15 cellular contexts compared by ENCODE assay signal in the genomic region with DNA sequence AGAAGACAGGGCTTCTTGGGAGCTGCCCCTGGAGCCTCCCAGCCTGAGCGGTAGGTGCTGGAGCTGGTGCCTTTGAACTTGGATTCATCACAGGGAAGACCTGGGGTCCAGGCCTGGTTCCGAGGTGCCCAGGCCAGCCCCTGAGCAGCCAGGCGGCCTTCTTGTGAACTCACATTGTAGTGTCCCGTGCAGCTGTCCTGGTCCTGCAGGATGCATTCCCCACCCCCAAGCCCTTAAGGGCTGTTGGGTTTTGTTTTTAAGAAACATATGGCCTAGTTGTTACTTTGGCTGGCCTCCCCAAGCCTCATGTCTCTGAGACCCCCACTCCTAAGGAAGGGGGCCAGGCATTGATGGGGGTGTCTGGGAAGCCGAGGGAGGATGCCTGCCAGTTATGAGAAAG.
DNase-seq lines count a peak whose midpoint lies in the region; ATAC-seq and TF ChIP-seq lines count a peak whose summit lies in the region.
"Had no signal": no experiment of that assay in that cellular context is flagged by ENCODE, and none has a peak within 500 bp of the region (broad histone marks: within the 10 kb centered on the region; RNA-seq: fewer than 3 reads in every experiment).

No MANE protein-coding gene starts in this region.

- H3K4me1 ChIP-seq in DOHH2 (ENCODE audit: control insufficient read depth, low read length), result peaks cover 64% of the 10 kb centered on the region
- peaks cover 94% of the 10 kb centered on the region for H3K4me1 ChIP-seq in Loucy (ENCODE audit: insufficient read depth, low read length, poor library complexity, severe bottlenecking)
- peaks cover 51 to 63% of the 10 kb centered on the region in 2 donors for H3K4me1 ChIP-seq in neuronal stem cell (ENCODE audit: control insufficient read depth in 2 of 2, insufficient read depth in 1 of 2, low read depth in 1 of 2, low read length in 2 of 2)
- H3K4me1 ChIP-seq in adrenal gland (replicated peaks in 1 of 2), result peaks cover 11 to 63% of the 10 kb centered on the region in 2 donors

- H3K18ac ChIP-seq in neuronal stem cell (ENCODE audit: low read length), result peak overlapping the region; percentile 23

- no peaks in the 10 kb centered on the region for H3K27me3 ChIP-seq in DOHH2 (ENCODE audit: control insufficient read depth, low read length)
- no peaks in the 10 kb centered on the region for H3K27me3 ChIP-seq in Loucy (ENCODE audit: insufficient read depth, low read length, poor library complexity, severe bottlenecking)
- H3K27me3 ChIP-seq in neuronal stem cell (ENCODE audit: control insufficient read depth in 3 of 3, insufficient read depth in 3 of 3, low read depth in 1 of 3, low read length in 3 of 3), result no peaks in the 10 kb centered on the region
- no peaks in the 10 kb centered on the region for H3K27me3 ChIP-seq in adrenal gland
- H3K27me3 ChIP-seq: BE2C had no signal

- H3F3A ChIP-seq in DOHH2 (ENCODE audit: control insufficient read depth, insufficient read depth), result peaks cover 14% of the 10 kb centered on the region
- H3F3A ChIP-seq in Loucy (ENCODE audit: low read depth), result peaks cover 25% of the 10 kb centered on the region

- peak overlapping the region; percentile 95 for H2BK5ac ChIP-seq in neuronal stem cell (ENCODE audit: low read length)

- H3K9me2 ChIP-seq in DOHH2 (replicated peaks; ENCODE audit: control insufficient read depth, low read length) (no peaks in the 10 kb centered on the region), Loucy (replicated peaks; ENCODE audit: low read depth, low read length) (no peaks in the 10 kb centered on the region)

- intact Hi-C loops in adrenal gland (cut with DNase I), result loop anchor here in 1 of 2 donors (10.0 kb wide), 1 partner anchor 81 kb away; the partner anchor contains the start of gene RAI1

- H2BK12ac ChIP-seq in neuronal stem cell (ENCODE audit: low read length), result no peak overlapping the region

- peak overlapping the region; percentile 98 for H4K91ac ChIP-seq in neuronal stem cell (ENCODE audit: low read depth, low read length, poor library complexity)

- no peaks in the 10 kb centered on the region for H3K9me3 ChIP-seq in DOHH2 (ENCODE audit: control insufficient read depth, insufficient read depth, low read length)
- H3K9me3 ChIP-seq in Loucy (ENCODE audit: insufficient read depth, low read depth, low read length), result no peaks in the 10 kb centered on the region
- H3K9me3 ChIP-seq in neuronal stem cell (replicated peaks in 1 of 2; ENCODE audit: control insufficient read depth in 2 of 2, insufficient read depth in 1 of 2, low read depth in 1 of 2, low read length in 2 of 2), result no peaks in the 10 kb centered on the region
- H3K9me3 ChIP-seq in adrenal gland (replicated peaks in 1 of 3), result no peaks in the 10 kb centered on the region
- H3K9me3 ChIP-seq: BE2C had no signal

- H2BK120ac ChIP-seq in neuronal stem cell (ENCODE audit: low read depth, low read length), result no peak overlapping the region

- TF ChIP-seq POLR2A in adrenal gland (IDR thresholded peaks at IDR 0.05), result no peak

- H3K36me3 ChIP-seq in DOHH2 (ENCODE audit: control insufficient read depth, low read length) (peaks cover 22% of the 10 kb centered on the region), Loucy (ENCODE audit: insufficient read depth, low read length) (peaks cover 16% of the 10 kb centered on the region; the same call in 1 of the 2 replicates), neuronal stem cell (replicated peaks in 1 of 2; ENCODE audit: control insufficient read depth in 2 of 2, insufficient read depth in 2 of 2, low read length in 2 of 2) (peaks cover 0 to 23% of the 10 kb centered on the region in 2 donors), adrenal gland (replicated peaks in 1 of 2) (no peaks in the 10 kb centered on the region)
- H3K36me3 ChIP-seq: BE2C had no signal

- H4K20me1 ChIP-seq in DOHH2 (ENCODE audit: control insufficient read depth, insufficient read depth, low read depth, low read length), result no peaks in the 10 kb centered on the region
- H4K20me1 ChIP-seq in Loucy (ENCODE audit: insufficient read depth, low read length, poor library complexity, severe bottlenecking), result peaks cover 27% of the 10 kb centered on the region

- no peak for TF ChIP-seq CTCF in DOHH2 (IDR thresholded peaks at IDR 0.05; ENCODE audit: low read depth, low read length, poor library complexity, severe bottlenecking)
- no peak for TF ChIP-seq CTCF in Loucy (conservative IDR thresholded peaks at IDR 0.05; ENCODE audit: low read length)
- no peak for TF ChIP-seq CTCF in adrenal gland (IDR thresholded peaks at IDR 0.05)

- peaks cover 70% of the 10 kb centered on the region for H3K79me2 ChIP-seq in DOHH2 (ENCODE audit: control insufficient read depth, low read length)
- H3K79me2 ChIP-seq in Loucy (ENCODE audit: insufficient read depth, low read length), result peaks cover 84% of the 10 kb centered on the region

- H2AFZ ChIP-seq in Loucy (ENCODE audit: low read length) (no peak overlapping the region), neuronal stem cell (ENCODE audit: low read length) (no peak overlapping the region)

- H4K8ac ChIP-seq in neuronal stem cell (ENCODE audit: low read depth, low read length), result no peak overlapping the region

- ATAC-seq in GM19351 (IDR thresholded peaks at IDR 0.05; ENCODE audit: unreplicated experiment), result no peak
- ATAC-seq: SK-N-SH treated with all-trans-retinoic acid at 6 μM for 48 hours had no signal

- DNase-seq in epithelial cell of prostate (ENCODE audit: low read depth, low spot score) (no peak), neuronal stem cell (ENCODE audit: low spot score) (no peak), adrenal gland (no peak), SKM-1 treated with dmso at 0.1 percent for 144 hours (lab: John Stamatoyannopoulos, UW; ENCODE audit: unreplicated experiment) (no peak), HT-29 (ENCODE audit: low spot score) (no peak)
- DNase-seq: activated CD4-positive, CD25-positive, alpha-beta regulatory T cell treated with anti-CD3 and anti-CD28 coated beads, Interleukin-2, amount 50 U/mL, for 72 hours; activated T-cell treated with anti-CD3 and anti-CD28 coated beads, Interleukin-2, amount 50 U/mL, for 72 hours; BE2C; NCI-H1694 treated with DMSO at 0.1 percent for 48 hours; NK-92 treated with Interleukin-12 subunit alpha and Interleukin-12 subunit beta, amount 100 ng/mL, for 24 hours had no signal

- H2AK5ac ChIP-seq in neuronal stem cell (ENCODE audit: low read depth, low read length), result no peak overlapping the region

- H3K79me1 ChIP-seq in neuronal stem cell (ENCODE audit: low read depth, low read length), result peaks cover 19% of the 10 kb centered on the region

- H3K27ac ChIP-seq in DOHH2 (ENCODE audit: low read depth, low read length) (peak overlapping the region; percentile 82), epithelial cell of prostate (peak overlapping the region; percentile 34), neuronal stem cell (replicated peaks; ENCODE audit: low read length) (peak overlapping the region; percentile 88), adrenal gland (peak overlapping the region in 1 of 5 donors; percentile 59)

- H3K4ac ChIP-seq in neuronal stem cell (ENCODE audit: low read length), result no peak overlapping the region

- H3K23ac ChIP-seq in neuronal stem cell (ENCODE audit: low read depth, low read length, poor library complexity), result no peak overlapping the region

- H3K14ac ChIP-seq in neuronal stem cell (ENCODE audit: low read length), result no peak overlapping the region

- H3K4me3 ChIP-seq in DOHH2 (ENCODE audit: low read length), result peak overlapping the region; percentile 62
- H3K4me3 ChIP-seq in Loucy (ENCODE audit: low read length, poor library complexity, severe bottlenecking), result no peak overlapping the region
- H3K4me3 ChIP-seq in neuronal stem cell (ENCODE audit: low read length in 2 of 2), result no peak overlapping the region
- no peak overlapping the region for H3K4me3 ChIP-seq in adrenal gland
- H3K4me3 ChIP-seq: lung had no signal

- no peak overlapping the region for H2BK15ac ChIP-seq in neuronal stem cell (ENCODE audit: low read length)

- peak overlapping the region; percentile 76 for H3K4me2 ChIP-seq in DOHH2 (ENCODE audit: low read length)
- peak overlapping the region; percentile 13 for H3K4me2 ChIP-seq in Loucy (ENCODE audit: low read depth, low read length, poor library complexity, severe bottlenecking)
- no peak overlapping the region for H3K4me2 ChIP-seq in neuronal stem cell (ENCODE audit: insufficient read depth, low read length, poor library complexity, severe bottlenecking)

- no CpG with 5 or more reads among the region's 5 CpGs for WGBS in neuronal stem cell (ENCODE audit: extremely low coverage in 2 of 2, insufficient read length in 2 of 2, insufficient replicate concordance in 1 of 2), 2 donors
- WGBS in adrenal gland, 4 donors, result 71 to 90% (median 86%) methylated on average over 3 to 5 of the region's 5 CpGs

- H3K9ac ChIP-seq in Loucy (ENCODE audit: low read depth, low read length, poor library complexity, severe bottlenecking) (peak overlapping the region; percentile 61), neuronal stem cell (ENCODE audit: low read depth, low read length, poor library complexity) (no peak overlapping the region)
